In the genomic region with DNA sequence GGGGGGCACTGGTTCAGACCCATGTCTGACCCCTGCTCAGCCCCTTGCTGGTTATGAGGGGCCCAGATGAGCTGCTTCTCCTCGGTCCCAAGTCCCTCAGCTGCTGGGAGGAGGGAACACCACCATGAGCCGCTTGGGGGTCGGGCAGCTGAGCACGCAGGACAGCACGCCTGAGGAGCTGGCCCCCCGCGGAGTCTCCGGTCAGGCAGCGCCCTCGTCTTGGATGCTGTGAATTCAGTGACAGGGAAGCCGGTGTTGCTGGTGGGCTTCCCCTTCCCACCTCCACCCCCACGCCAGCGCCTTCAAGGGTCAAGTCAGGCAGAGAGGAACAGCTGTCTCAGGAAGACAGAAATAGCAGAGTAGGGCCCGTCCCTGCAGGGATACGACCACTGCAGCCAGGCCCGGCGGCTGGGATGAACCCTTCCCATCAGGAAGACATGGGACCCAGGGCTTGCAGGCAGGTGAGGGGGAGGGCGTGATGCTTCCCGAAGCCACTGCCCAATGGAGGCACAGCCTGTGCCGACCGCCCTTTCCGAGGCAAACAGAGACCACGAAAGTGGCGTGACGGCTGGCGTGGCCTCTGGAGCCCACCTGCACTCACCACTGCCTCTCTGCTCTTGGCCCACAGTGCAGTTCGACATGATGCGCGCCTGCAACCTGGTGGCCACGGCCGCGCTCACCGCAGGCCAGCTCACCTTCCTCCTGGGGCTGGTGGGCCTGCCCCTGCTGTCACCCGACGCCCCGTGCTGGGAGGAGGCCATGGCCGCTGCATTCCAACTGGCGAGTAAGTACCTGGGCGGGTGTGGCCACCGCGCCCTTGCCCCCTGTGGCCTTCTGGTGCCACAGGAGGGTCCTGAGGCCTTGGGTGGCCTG, we compare ENCODE assay signal across 22 cellular contexts. TPM values are rescaled to one million over a fixed set of nuclear protein-coding genes. Genes with fewer than 3 reads are reported as not detected.
DNase-seq lines count a peak whose midpoint lies in the region; ATAC-seq and TF ChIP-seq lines count a peak whose summit lies in the region.
"Had no signal": no experiment of that assay in that cellular context is flagged by ENCODE, and none has a peak within 500 bp of the region (broad histone marks: within the 10 kb centered on the region; RNA-seq: fewer than 3 reads in every experiment).

No MANE protein-coding gene starts in this region.

- no peak overlapping the region for H3K4me3 ChIP-seq in RWPE2 (ENCODE audit: severe bottlenecking)
- no peak overlapping the region for H3K4me3 ChIP-seq in gastrocnemius medialis
- H3K4me3 ChIP-seq: pancreas had no signal

- H3K27me3 ChIP-seq in RWPE2 (ENCODE audit: insufficient read depth, poor library complexity, severe bottlenecking) (no peaks in the 10 kb centered on the region), gastrocnemius medialis (no peaks in the 10 kb centered on the region)
- H3K27me3 ChIP-seq: brain microvascular endothelial cell, pancreas had no signal

- H3K27ac ChIP-seq in RWPE2 (ENCODE audit: poor library complexity, severe bottlenecking): no peak overlapping the region
- H3K27ac ChIP-seq in gastrocnemius medialis: peak overlapping the region in 3 of 4 donors; percentile 86 to 90 (median 87)
- H3K27ac ChIP-seq: 22Rv1, brain microvascular endothelial cell, epithelial cell of prostate, pancreas had no signal

- intact Hi-C loops in gastrocnemius medialis (cut with DNase I; ENCODE audit: low total_unique reads): no loop called here

- H3K36me3 Mint-ChIP-seq in T-helper 2 cell treated with Interferon-gamma antibody and Interleukin-4, amounts not matched to agents 5 μg/mL and 100 μg/mL, for 36 hours (ENCODE audit: low read depth): peaks cover 48% of the 10 kb centered on the region
- peaks cover 45% of the 10 kb centered on the region for H3K36me3 Mint-ChIP-seq in effector memory CD8-positive, alpha-beta T cell (ENCODE audit: insufficient read depth)
- H3K36me3 Mint-ChIP-seq: naive B cell had no signal

- TF ChIP-seq POLR2A in gastrocnemius medialis (IDR thresholded peaks at IDR 0.05): no peak

- H3K4me3 Mint-ChIP-seq in T-helper 2 cell treated with Interferon-gamma antibody and Interleukin-4, amounts not matched to agents 5 μg/mL and 100 μg/mL, for 36 hours: no peak overlapping the region
- H3K4me3 Mint-ChIP-seq in effector memory CD8-positive, alpha-beta T cell: no peak overlapping the region
- H3K4me3 Mint-ChIP-seq: activated naive CD4-positive, alpha-beta T cell treated with anti-CD3 and anti-CD28 coated beads, Interleukin-2, amount 50 U/mL, for 24 hours; B cell; H9; naive B cell had no signal

- H3K4me1 ChIP-seq in RWPE2 (ENCODE audit: insufficient read depth, poor library complexity, severe bottlenecking) (peaks cover 16% of the 10 kb centered on the region), gastrocnemius medialis (peaks cover 35 to 37% of the 10 kb centered on the region in 2 donors)
- H3K4me1 ChIP-seq: pancreas had no signal

- H3K27ac Mint-ChIP-seq in T-helper 2 cell treated with Interferon-gamma antibody and Interleukin-4, amounts not matched to agents 5 μg/mL and 100 μg/mL, for 36 hours: peak overlapping the region; percentile 52
- peak overlapping the region; percentile 35 to 59 for H3K27ac Mint-ChIP-seq in effector memory CD8-positive, alpha-beta T cell
- H3K27ac Mint-ChIP-seq: B cell had no signal

- H3K9me3 Mint-ChIP-seq in T-helper 2 cell treated with Interferon-gamma antibody and Interleukin-4, amounts not matched to agents 5 μg/mL and 100 μg/mL, for 36 hours: no peaks in the 10 kb centered on the region
- no peaks in the 10 kb centered on the region for H3K9me3 Mint-ChIP-seq in effector memory CD8-positive, alpha-beta T cell
- H3K9me3 Mint-ChIP-seq: activated naive CD4-positive, alpha-beta T cell treated with anti-CD3 and anti-CD28 coated beads, Interleukin-2, amount 50 U/mL, for 24 hours; H9; naive B cell had no signal

- ATAC-seq in RWPE2 (ENCODE audit: low read depth): no peak
- ATAC-seq in effector memory CD8-positive, alpha-beta T cell (replicated peaks): no peak
- no peak for ATAC-seq in gastrocnemius medialis
- ATAC-seq in HG03097 (IDR thresholded peaks at IDR 0.05; ENCODE audit: low FRiP score, unreplicated experiment): no peak
- ATAC-seq in HG03469 (IDR thresholded peaks at IDR 0.05; ENCODE audit: unreplicated experiment): no peak
- ATAC-seq: pancreas had no signal

- H3K27me3 Mint-ChIP-seq in T-helper 2 cell treated with Interferon-gamma antibody and Interleukin-4, amounts not matched to agents 5 μg/mL and 100 μg/mL, for 36 hours (ENCODE audit: low read depth): no peaks in the 10 kb centered on the region
- no peaks in the 10 kb centered on the region for H3K27me3 Mint-ChIP-seq in effector memory CD8-positive, alpha-beta T cell
- H3K27me3 Mint-ChIP-seq: activated naive CD4-positive, alpha-beta T cell treated with anti-CD3 and anti-CD28 coated beads, Interleukin-2, amount 50 U/mL, for 24 hours; B cell had no signal

- H3K4me1 Mint-ChIP-seq in T-helper 2 cell treated with Interferon-gamma antibody and Interleukin-4, amounts not matched to agents 5 μg/mL and 100 μg/mL, for 36 hours (ENCODE audit: low read depth): peaks cover 46% of the 10 kb centered on the region
- H3K4me1 Mint-ChIP-seq in effector memory CD8-positive, alpha-beta T cell (ENCODE audit: low read depth in 2 of 2): peaks cover 36 to 53% of the 10 kb centered on the region in 2 donors

- in situ Hi-C loops in gastrocnemius medialis (cut with MboI; ENCODE audit: low sequenced_read_pairs in 4 of 4): no loop called here

- H3K9me3 ChIP-seq in RWPE2 (ENCODE audit: severe bottlenecking) (no peaks in the 10 kb centered on the region), gastrocnemius medialis (no peaks in the 10 kb centered on the region)
- H3K9me3 ChIP-seq: pancreas had no signal

- TF ChIP-seq CTCF in RWPE2 (IDR thresholded peaks at IDR 0.05; ENCODE audit: poor library complexity, severe bottlenecking) (no peak), gastrocnemius medialis (IDR thresholded peaks at IDR 0.05 in 4 of 5, conservative IDR thresholded peaks at IDR 0.05 in 1 of 5) (no peak)

- no peak for DNase-seq in T-helper 2 cell treated with Interferon-gamma antibody and Interleukin-4, amounts not matched to agents 5 μg/mL and 100 μg/mL, for 36 hours (ENCODE audit: low spot score)
- no peak for DNase-seq in T-helper 2 cell
- peak; percentile 57 for DNase-seq in RWPE2 (ENCODE audit: low spot score)
- DNase-seq in effector memory CD8-positive, alpha-beta T cell: no peak
- DNase-seq in gastrocnemius medialis: no peak
- DNase-seq in hepatic stellate cell (ENCODE audit: low spot score): no peak
- DNase-seq: brain microvascular endothelial cell; H9; naive B cell; NCI-H1092 treated with DMSO at 0.1 percent for 48 hours; NCI-H526; SIG-M5; stimulated activated CD4-positive, alpha-beta T cell treated with anti-CD3 and anti-CD28 coated beads, Interleukin-2, amount 100 ng/mL, for 24 hours had no signal

- H3K36me3 ChIP-seq in RWPE2 (ENCODE audit: low read depth) (no peaks in the 10 kb centered on the region), gastrocnemius medialis (peaks cover 0 to 17% of the 10 kb centered on the region in 2 donors)
- H3K36me3 ChIP-seq: pancreas had no signal

RNA-seq across cellular contexts. Expression of gene TMEM204, which starts 8.1 kb away (rescaled TPM):
- 10 to 100 TPM; 14.7 to 27.7 (median 22.1) TPM for total RNA-seq in gastrocnemius medialis
- total RNA-seq: H9 had no signal

RNA-seq across cellular contexts. Expression of gene TELO2, which starts 48.4 kb away (rescaled TPM):
- total RNA-seq in gastrocnemius medialis: 10 to 100 TPM in 2 of 4 donors, 1 to 10 TPM in 2; 2.9 to 11.2 (median 9.8) TPM

RNA-seq across cellular contexts. Expression of gene PTX4, which starts 52.8 kb away (rescaled TPM):
- under 1 TPM in 1 of 4 donors, not detected in 3; 0.41 TPM for total RNA-seq in gastrocnemius medialis
- total RNA-seq: B cell; H9; lung microvascular endothelial cell; pancreas; T-helper 1 cell treated with Interleukin-12 subunit alpha and Interleukin-12 subunit beta and Interleukin-4 antibody, amounts not matched to agents 30 ng/mL and 1 ng/mL, for 36 hours had no signal
